ENCODE assay signal across 19 cellular contexts in the genomic region with DNA sequence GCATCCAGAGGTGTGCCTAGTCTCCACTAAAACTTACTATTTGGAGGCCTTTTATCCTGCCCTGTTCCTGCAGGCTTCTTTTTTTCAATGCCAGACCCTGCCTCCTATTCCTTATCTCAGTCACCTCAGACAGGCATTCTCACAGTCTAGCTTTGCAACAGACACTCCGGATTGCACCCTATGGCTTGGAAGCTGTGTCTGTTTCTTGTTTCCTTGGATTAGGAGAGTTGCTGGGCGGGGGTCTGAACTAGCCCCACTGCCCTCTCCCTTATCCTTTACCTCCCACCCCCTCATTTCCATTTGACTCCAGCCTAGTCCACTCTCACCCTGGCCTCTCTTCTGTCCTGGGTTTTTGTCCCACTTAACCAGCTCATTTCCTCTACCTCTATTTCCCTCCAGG.
DNase-seq lines count a peak whose midpoint lies in the region; ATAC-seq and TF ChIP-seq lines count a peak whose summit lies in the region.
"Had no signal": no experiment of that assay in that cellular context is flagged by ENCODE, and none has a peak within 500 bp of the region (broad histone marks: within the 10 kb centered on the region; RNA-seq: fewer than 3 reads in every experiment).

No MANE protein-coding gene starts in this region.

- peak overlapping the region; percentile 88 for H2BK120ac ChIP-seq in mesenchymal stem cell (ENCODE audit: low read depth, low read length)

- H2AFZ ChIP-seq in mesenchymal stem cell (ENCODE audit: low read depth, low read length) = no peak overlapping the region
- H2AFZ ChIP-seq in parathyroid adenoma = peak overlapping the region; percentile 51

- WGBS in ectodermal cell, 2 experiments = 44 to 54% methylated on average over 2 of the region's 2 CpGs
- WGBS in mesenchymal stem cell = 44% methylated on average over 2 of the region's 2 CpGs

- peaks cover 0 to 4% of the 10 kb centered on the region in 2 donors for H3K27me3 Mint-ChIP-seq in effector memory CD8-positive, alpha-beta T cell

- H3K27ac Mint-ChIP-seq in effector memory CD8-positive, alpha-beta T cell = no peak overlapping the region
- H3K27ac Mint-ChIP-seq: CD4-positive, CD25-positive, alpha-beta regulatory T cell had no signal

- H3K79me2 ChIP-seq in parathyroid adenoma = no peaks in the 10 kb centered on the region

- no peak overlapping the region for H3K14ac ChIP-seq in mesenchymal stem cell (ENCODE audit: low read length in 2 of 2)

- no peaks in the 10 kb centered on the region for H3K9me3 ChIP-seq in ectodermal cell (ENCODE audit: control insufficient read depth, low read length)
- peaks cover 10% of the 10 kb centered on the region for H3K9me3 ChIP-seq in mesenchymal stem cell (ENCODE audit: control insufficient read depth, low read length)
- no peaks in the 10 kb centered on the region for H3K9me3 ChIP-seq in parathyroid adenoma (ENCODE audit: control insufficient read depth, low read length)
- H3K9me3 ChIP-seq: SJSA1 had no signal

- no peak overlapping the region for H3K9ac ChIP-seq in mesenchymal stem cell (ENCODE audit: low read length)
- no peak overlapping the region for H3K9ac ChIP-seq in parathyroid adenoma

- no peak overlapping the region for H2AK5ac ChIP-seq in mesenchymal stem cell (ENCODE audit: low read length, severe bottlenecking)

- peak overlapping the region in 1 of 2 experiments; percentile 40 for H3K23ac ChIP-seq in mesenchymal stem cell (ENCODE audit: low read length in 2 of 2)

- peak overlapping the region; percentile 44 for H3K27ac ChIP-seq in ectodermal cell (ENCODE audit: insufficient read depth, low read depth, low read length, poor library complexity, severe bottlenecking)
- H3K27ac ChIP-seq in mesenchymal stem cell (ENCODE audit: low read length, poor library complexity, severe bottlenecking) = no peak overlapping the region
- peak overlapping the region; percentile 40 for H3K27ac ChIP-seq in parathyroid adenoma
- H3K27ac ChIP-seq: SJSA1 had no signal

- H3K4me1 ChIP-seq in ectodermal cell (ENCODE audit: control insufficient read depth, insufficient read depth, low read length) (peaks cover 28% of the 10 kb centered on the region), mesenchymal stem cell (ENCODE audit: control insufficient read depth, insufficient read depth, low read depth, low read length) (peaks cover 2% of the 10 kb centered on the region), parathyroid adenoma (peaks cover 28% of the 10 kb centered on the region)

- H3K4me2 ChIP-seq in mesenchymal stem cell (ENCODE audit: low read length, poor library complexity, severe bottlenecking) = no peak overlapping the region
- no peak overlapping the region for H3K4me2 ChIP-seq in parathyroid adenoma (ENCODE audit: low read length)

- peak; percentile 55 for DNase-seq in OCI-M1 (lab: John Stamatoyannopoulos, UW)
- DNase-seq in mesenchymal stem cell = no peak
- DNase-seq in DMS 273 (lab: John Stamatoyannopoulos, UW; ENCODE audit: unreplicated experiment) = no peak
- DNase-seq in effector memory CD8-positive, alpha-beta T cell = no peak
- DNase-seq in inferior parietal cortex (ENCODE audit: extremely low spot score) = no peak
- no peak for DNase-seq in amniotic stem cell (lab: John Stamatoyannopoulos, UW)
- DNase-seq: CD4-positive, CD25-positive, alpha-beta regulatory T cell; DMS79; H7; KBM-7; NCI-H1092 treated with DMSO at 0.1 percent for 48 hours; NCI-H1436 treated with DMSO at 0.1 percent for 48 hours; NCI-H1930; NCI-H2227 treated with DMSO at 0.1 percent for 48 hours; NCI-H510A treated with DMSO at 0.1 percent for 48 hours; NCI-H748 treated with DMSO at 0.1 percent for 48 hours had no signal

- H3K4me3 Mint-ChIP-seq in effector memory CD8-positive, alpha-beta T cell = no peak overlapping the region
- H3K4me3 Mint-ChIP-seq: CD4-positive, CD25-positive, alpha-beta regulatory T cell had no signal

- H3K27me3 ChIP-seq in ectodermal cell (ENCODE audit: control insufficient read depth, insufficient read depth, low read length, poor library complexity, severe bottlenecking) = no peaks in the 10 kb centered on the region
- no peaks in the 10 kb centered on the region for H3K27me3 ChIP-seq in mesenchymal stem cell (ENCODE audit: control insufficient read depth in 1 of 2, insufficient read depth in 1 of 2, low read length in 2 of 2)
- no peaks in the 10 kb centered on the region for H3K27me3 ChIP-seq in parathyroid adenoma (ENCODE audit: control insufficient read depth, insufficient read depth, low read length)
- H3K27me3 ChIP-seq: SJSA1 had no signal

- peak overlapping the region; percentile 58 to 80 for H3K18ac ChIP-seq in mesenchymal stem cell (ENCODE audit: low read depth in 1 of 2, low read length in 2 of 2)

- H3K4me1 Mint-ChIP-seq in effector memory CD8-positive, alpha-beta T cell (ENCODE audit: low read depth in 2 of 2) = no peaks in the 10 kb centered on the region
- H3K4me1 Mint-ChIP-seq: CD4-positive, CD25-positive, alpha-beta regulatory T cell had no signal

- H3K9me3 Mint-ChIP-seq in effector memory CD8-positive, alpha-beta T cell = peaks cover 0 to 1% of the 10 kb centered on the region in 2 donors

- peak overlapping the region; percentile 9 for H2BK5ac ChIP-seq in mesenchymal stem cell (ENCODE audit: low read depth, low read length, poor library complexity, severe bottlenecking)

- no peak for ATAC-seq in effector memory CD8-positive, alpha-beta T cell (replicated peaks)

- peak overlapping the region; percentile 67 for H2BK15ac ChIP-seq in mesenchymal stem cell (ENCODE audit: low read depth, poor library complexity, severe bottlenecking)

- peak overlapping the region; percentile 57 to 93 for H3K4ac ChIP-seq in mesenchymal stem cell (ENCODE audit: low read depth in 1 of 2, low read length in 2 of 2)

- peak overlapping the region; percentile 14 for H4K91ac ChIP-seq in mesenchymal stem cell (ENCODE audit: low read length)

- no peaks in the 10 kb centered on the region for H3K36me3 Mint-ChIP-seq in effector memory CD8-positive, alpha-beta T cell (ENCODE audit: insufficient read depth)
- H3K36me3 Mint-ChIP-seq: CD4-positive, CD25-positive, alpha-beta regulatory T cell had no signal

- no peak for TF ChIP-seq CTCF in parathyroid adenoma (IDR thresholded peaks at IDR 0.05)

- H3K79me1 ChIP-seq in mesenchymal stem cell (replicated peaks; ENCODE audit: low read length, poor library complexity, severe bottlenecking) = no peaks in the 10 kb centered on the region

- H3K36me3 ChIP-seq in ectodermal cell (ENCODE audit: control insufficient read depth, insufficient read depth, low read length) = no peaks in the 10 kb centered on the region
- H3K36me3 ChIP-seq in mesenchymal stem cell (ENCODE audit: control insufficient read depth in 1 of 2, insufficient read depth in 2 of 2, low read depth in 1 of 2, low read length in 2 of 2) = no peaks in the 10 kb centered on the region
- no peaks in the 10 kb centered on the region for H3K36me3 ChIP-seq in parathyroid adenoma (ENCODE audit: control insufficient read depth, insufficient read depth, low read length)
- H3K36me3 ChIP-seq: SJSA1 had no signal

- peak overlapping the region; percentile 63 for H4K8ac ChIP-seq in mesenchymal stem cell (ENCODE audit: low read length)

- H2BK12ac ChIP-seq in mesenchymal stem cell (ENCODE audit: low read length in 2 of 2) = peak overlapping the region; percentile 69 to 97

- no peak overlapping the region for H3K4me3 ChIP-seq in ectodermal cell (ENCODE audit: insufficient read depth, low read depth, low read length)
- no peak overlapping the region for H3K4me3 ChIP-seq in mesenchymal stem cell (ENCODE audit: insufficient read depth in 1 of 2, low read depth in 1 of 2, low read length in 2 of 2)
- H3K4me3 ChIP-seq in parathyroid adenoma (ENCODE audit: low read depth, low read length) = no peak overlapping the region
- H3K4me3 ChIP-seq: SJSA1 had no signal
